Comparison of ENCODE assay signal across 1 cellular context in genomic region chr2:64988420-64989125, GRCh38.
TF ChIP-seq lines count a peak whose summit lies in the region.

No MANE protein-coding gene starts in this region.

TF ChIP-seq in HepG2, 621 proteins besides CTCF, POLR2A, EP300 and RAD21 (continued from another document and continues in another):
- TF ChIP-seq GRHL1 (CRISPR knock-in tag; conservative IDR thresholded peaks at IDR 0.05) (no peak), ZNF441 (CRISPR knock-in tag; IDR thresholded peaks at IDR 0.05; ENCODE audit: borderline replicate concordance) (peak; percentile 65; the same call in 1 of the 2 replicates), ZNF782 (CRISPR knock-in tag; IDR thresholded peaks at IDR 0.05; ENCODE audit: borderline replicate concordance) (peak; percentile 84; the same call in 1 of the 2 replicates), ZNF234 (CRISPR knock-in tag; conservative IDR thresholded peaks at IDR 0.05) (peak; percentile 89; the same call in 1 of the 2 replicates), ZNF772 (CRISPR knock-in tag; IDR thresholded peaks at IDR 0.05) (peak; percentile 82), ZBTB7B (CRISPR knock-in tag; IDR thresholded peaks at IDR 0.05) (peak; percentile 82), ZNF335 (CRISPR knock-in tag; IDR thresholded peaks at IDR 0.05) (0 out of 2 replicates have a peak, but pooled peaks have one; percentile 11), KLF11 (CRISPR knock-in tag; IDR thresholded peaks at IDR 0.05) (peak; percentile 21; the same call in 1 of the 2 replicates), PATZ1 (CRISPR knock-in tag; IDR thresholded peaks at IDR 0.05) (peak; percentile 88), TAF1 (CRISPR knock-in tag; IDR thresholded peaks at IDR 0.05) (peak; percentile 68), ZNF580 (CRISPR knock-in tag; IDR thresholded peaks at IDR 0.05; ENCODE audit: borderline replicate concordance, low read depth) (peak; percentile 47; the same call in 1 of the 2 replicates), ZNF704 (CRISPR knock-in tag; IDR thresholded peaks at IDR 0.05; ENCODE audit: borderline replicate concordance) (0 out of 2 replicates have a peak, but pooled peaks have one; percentile 13), CBX2 (IDR thresholded peaks at IDR 0.05; ENCODE audit: low read depth, low read length) (no peak), CBX2 (CRISPR knock-in tag; IDR thresholded peaks at IDR 0.05; ENCODE audit: low read depth) (no peak), ASH2L (IDR thresholded peaks at IDR 0.05; ENCODE audit: insufficient read length, low read depth, low read length) (peak; percentile 31), ZFX (CRISPR knock-in tag; IDR thresholded peaks at IDR 0.05; ENCODE audit: low read depth) (peak; percentile 88), ZNF263 (CRISPR knock-in tag; IDR thresholded peaks at IDR 0.05) (peak; percentile 55; the same call in 1 of the 2 replicates), ZMYM3 (CRISPR knock-in tag; IDR thresholded peaks at IDR 0.05) (0 out of 2 replicates have a peak, but pooled peaks have one; percentile 12), NFYC (CRISPR knock-in tag; IDR thresholded peaks at IDR 0.05) (peak; percentile 44), HDAC1 (CRISPR knock-in tag; IDR thresholded peaks at IDR 0.05) (peak; percentile 72), ZBTB21 (CRISPR knock-in tag; IDR thresholded peaks at IDR 0.05) (0 out of 2 replicates have a peak, but pooled peaks have one; percentile 25), NR1H2 (CRISPR knock-in tag; IDR thresholded peaks at IDR 0.05; ENCODE audit: borderline replicate concordance, low read depth) (0 out of 2 replicates have a peak, but pooled peaks have one; percentile 41), ETV5 (CRISPR knock-in tag; IDR thresholded peaks at IDR 0.05; ENCODE audit: borderline replicate concordance) (no peak; the same call in 1 of the 2 replicates), ZNF337 (CRISPR knock-in tag; IDR thresholded peaks at IDR 0.05; ENCODE audit: borderline replicate concordance, low read depth) (no peak), MLLT10 (CRISPR knock-in tag; IDR thresholded peaks at IDR 0.05) (no peak), RFXAP (CRISPR knock-in tag; IDR thresholded peaks at IDR 0.05; ENCODE audit: borderline replicate concordance) (no peak)
- TF ChIP-seq, protein P1, sequence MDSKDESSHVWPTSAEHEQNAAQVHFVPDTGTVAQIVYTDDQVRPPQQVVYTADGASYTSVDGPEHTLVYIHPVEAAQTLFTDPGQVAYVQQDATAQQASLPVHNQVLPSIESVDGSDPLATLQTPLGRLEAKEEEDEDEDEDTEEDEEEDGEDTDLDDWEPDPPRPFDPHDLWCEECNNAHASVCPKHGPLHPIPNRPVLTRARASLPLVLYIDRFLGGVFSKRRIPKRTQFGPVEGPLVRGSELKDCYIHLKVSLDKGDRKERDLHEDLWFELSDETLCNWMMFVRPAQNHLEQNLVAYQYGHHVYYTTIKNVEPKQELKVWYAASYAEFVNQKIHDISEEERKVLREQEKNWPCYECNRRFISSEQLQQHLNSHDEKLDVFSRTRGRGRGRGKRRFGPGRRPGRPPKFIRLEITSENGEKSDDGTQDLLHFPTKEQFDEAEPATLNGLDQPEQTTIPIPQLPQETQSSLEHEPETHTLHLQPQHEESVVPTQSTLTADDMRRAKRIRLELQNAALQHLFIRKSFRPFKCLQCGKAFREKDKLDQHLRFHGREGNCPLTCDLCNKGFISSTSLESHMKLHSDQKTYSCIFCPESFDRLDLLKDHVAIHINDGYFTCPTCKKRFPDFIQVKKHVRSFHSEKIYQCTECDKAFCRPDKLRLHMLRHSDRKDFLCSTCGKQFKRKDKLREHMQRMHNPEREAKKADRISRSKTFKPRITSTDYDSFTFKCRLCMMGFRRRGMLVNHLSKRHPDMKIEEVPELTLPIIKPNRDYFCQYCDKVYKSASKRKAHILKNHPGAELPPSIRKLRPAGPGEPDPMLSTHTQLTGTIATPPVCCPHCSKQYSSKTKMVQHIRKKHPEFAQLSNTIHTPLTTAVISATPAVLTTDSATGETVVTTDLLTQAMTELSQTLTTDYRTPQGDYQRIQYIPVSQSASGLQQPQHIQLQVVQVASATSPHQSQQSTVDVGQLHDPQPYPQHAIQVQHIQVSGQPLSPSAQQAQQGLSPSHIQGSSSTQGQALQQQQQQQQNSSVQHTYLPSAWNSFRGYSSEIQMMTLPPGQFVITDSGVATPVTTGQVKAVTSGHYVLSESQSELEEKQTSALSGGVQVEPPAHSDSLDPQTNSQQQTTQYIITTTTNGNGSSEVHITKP (CRISPR knock-in tag; IDR thresholded peaks at IDR 0.05; ENCODE audit: low read depth): peak; percentile 43; the same call in 1 of the 2 replicates
- TF ChIP-seq, protein P2, sequence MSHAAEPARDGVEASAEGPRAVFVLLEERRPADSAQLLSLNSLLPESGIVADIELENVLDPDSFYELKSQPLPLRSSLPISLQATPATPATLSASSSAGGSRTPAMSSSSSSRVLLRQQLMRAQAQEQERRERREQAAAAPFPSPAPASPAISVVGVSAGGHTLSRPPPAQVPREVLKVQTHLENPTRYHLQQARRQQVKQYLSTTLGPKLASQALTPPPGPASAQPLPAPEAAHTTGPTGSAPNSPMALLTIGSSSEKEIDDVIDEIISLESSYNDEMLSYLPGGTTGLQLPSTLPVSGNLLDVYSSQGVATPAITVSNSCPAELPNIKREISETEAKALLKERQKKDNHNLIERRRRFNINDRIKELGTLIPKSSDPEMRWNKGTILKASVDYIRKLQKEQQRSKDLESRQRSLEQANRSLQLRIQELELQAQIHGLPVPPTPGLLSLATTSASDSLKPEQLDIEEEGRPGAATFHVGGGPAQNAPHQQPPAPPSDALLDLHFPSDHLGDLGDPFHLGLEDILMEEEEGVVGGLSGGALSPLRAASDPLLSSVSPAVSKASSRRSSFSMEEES (CRISPR knock-in tag; IDR thresholded peaks at IDR 0.05): peak; percentile 5; the same call in 1 of the 2 replicates
- TF ChIP-seq, protein P3, sequence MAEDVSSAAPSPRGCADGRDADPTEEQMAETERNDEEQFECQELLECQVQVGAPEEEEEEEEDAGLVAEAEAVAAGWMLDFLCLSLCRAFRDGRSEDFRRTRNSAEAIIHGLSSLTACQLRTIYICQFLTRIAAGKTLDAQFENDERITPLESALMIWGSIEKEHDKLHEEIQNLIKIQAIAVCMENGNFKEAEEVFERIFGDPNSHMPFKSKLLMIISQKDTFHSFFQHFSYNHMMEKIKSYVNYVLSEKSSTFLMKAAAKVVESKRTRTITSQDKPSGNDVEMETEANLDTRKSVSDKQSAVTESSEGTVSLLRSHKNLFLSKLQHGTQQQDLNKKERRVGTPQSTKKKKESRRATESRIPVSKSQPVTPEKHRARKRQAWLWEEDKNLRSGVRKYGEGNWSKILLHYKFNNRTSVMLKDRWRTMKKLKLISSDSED (CRISPR knock-in tag; IDR thresholded peaks at IDR 0.05): peak; percentile 83; the same call in 1 of the 2 replicates
- TF ChIP-seq, protein P4, sequence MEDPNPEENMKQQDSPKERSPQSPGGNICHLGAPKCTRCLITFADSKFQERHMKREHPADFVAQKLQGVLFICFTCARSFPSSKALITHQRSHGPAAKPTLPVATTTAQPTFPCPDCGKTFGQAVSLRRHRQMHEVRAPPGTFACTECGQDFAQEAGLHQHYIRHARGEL (CRISPR knock-in tag; IDR thresholded peaks at IDR 0.05): no peak
- TF ChIP-seq, protein P5, sequence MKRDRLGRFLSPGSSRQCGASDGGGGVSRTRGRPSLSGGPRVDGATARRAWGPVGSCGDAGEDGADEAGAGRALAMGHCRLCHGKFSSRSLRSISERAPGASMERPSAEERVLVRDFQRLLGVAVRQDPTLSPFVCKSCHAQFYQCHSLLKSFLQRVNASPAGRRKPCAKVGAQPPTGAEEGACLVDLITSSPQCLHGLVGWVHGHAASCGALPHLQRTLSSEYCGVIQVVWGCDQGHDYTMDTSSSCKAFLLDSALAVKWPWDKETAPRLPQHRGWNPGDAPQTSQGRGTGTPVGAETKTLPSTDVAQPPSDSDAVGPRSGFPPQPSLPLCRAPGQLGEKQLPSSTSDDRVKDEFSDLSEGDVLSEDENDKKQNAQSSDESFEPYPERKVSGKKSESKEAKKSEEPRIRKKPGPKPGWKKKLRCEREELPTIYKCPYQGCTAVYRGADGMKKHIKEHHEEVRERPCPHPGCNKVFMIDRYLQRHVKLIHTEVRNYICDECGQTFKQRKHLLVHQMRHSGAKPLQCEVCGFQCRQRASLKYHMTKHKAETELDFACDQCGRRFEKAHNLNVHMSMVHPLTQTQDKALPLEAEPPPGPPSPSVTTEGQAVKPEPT (CRISPR knock-in tag; IDR thresholded peaks at IDR 0.05; ENCODE audit: low read depth): peak; percentile 33; the same call in 1 of the 2 replicates
- TF ChIP-seq, protein P6, sequence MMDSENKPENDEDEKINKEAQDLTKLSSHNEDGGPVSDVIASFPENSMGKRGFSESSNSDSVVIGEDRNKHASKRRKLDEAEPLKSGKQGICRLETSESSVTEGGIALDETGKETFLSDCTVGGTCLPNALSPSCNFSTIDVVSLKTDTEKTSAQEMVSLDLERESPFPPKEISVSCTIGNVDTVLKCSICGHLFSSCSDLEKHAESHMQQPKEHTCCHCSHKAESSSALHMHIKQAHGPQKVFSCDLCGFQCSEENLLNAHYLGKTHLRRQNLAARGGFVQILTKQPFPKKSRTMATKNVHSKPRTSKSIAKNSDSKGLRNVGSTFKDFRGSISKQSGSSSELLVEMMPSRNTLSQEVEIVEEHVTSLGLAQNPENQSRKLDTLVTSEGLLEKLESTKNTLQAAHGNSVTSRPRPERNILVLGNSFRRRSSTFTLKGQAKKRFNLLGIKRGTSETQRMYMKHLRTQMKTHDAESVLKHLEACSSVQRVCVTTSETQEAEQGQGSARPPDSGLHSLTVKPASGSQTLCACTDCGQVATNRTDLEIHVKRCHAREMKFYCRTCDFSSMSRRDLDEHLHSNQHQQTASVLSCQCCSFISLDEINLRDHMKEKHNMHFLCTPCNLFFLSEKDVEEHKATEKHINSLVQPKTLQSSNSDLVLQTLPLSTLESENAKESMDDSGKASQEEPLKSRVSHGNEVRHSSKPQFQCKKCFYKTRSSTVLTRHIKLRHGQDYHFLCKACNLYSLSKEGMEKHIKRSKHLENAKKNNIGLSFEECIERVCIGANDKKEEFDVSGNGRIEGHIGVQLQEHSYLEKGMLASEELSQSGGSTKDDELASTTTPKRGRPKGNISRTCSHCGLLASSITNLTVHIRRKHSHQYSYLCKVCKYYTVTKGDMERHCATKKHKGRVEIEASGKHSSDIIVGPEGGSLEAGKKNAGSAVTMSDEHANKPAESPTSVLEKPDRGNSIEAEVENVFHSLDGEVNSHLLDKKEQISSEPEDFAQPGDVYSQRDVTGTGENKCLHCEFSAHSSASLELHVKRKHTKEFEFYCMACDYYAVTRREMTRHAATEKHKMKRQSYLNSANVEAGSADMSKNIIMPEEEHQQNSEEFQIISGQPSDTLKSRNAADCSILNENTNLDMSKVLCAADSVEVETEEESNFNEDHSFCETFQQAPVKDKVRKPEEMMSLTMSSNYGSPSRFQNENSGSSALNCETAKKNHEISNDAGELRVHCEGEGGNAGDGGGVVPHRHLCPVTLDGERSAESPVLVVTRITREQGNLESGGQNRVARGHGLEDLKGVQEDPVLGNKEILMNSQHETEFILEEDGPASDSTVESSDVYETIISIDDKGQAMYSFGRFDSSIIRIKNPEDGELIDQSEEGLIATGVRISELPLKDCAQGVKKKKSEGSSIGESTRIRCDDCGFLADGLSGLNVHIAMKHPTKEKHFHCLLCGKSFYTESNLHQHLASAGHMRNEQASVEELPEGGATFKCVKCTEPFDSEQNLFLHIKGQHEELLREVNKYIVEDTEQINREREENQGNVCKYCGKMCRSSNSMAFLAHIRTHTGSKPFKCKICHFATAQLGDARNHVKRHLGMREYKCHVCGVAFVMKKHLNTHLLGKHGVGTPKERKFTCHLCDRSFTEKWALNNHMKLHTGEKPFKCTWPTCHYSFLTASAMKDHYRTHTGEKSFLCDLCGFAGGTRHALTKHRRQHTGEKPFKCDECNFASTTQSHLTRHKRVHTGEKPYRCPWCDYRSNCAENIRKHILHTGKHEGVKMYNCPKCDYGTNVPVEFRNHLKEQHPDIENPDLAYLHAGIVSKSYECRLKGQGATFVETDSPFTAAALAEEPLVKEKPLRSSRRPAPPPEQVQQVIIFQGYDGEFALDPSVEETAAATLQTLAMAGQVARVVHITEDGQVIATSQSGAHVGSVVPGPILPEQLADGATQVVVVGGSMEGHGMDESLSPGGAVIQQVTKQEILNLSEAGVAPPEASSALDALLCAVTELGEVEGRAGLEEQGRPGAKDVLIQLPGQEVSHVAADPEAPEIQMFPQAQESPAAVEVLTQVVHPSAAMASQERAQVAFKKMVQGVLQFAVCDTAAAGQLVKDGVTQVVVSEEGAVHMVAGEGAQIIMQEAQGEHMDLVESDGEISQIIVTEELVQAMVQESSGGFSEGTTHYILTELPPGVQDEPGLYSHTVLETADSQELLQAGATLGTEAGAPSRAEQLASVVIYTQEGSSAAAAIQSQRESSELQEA (CRISPR knock-in tag; IDR thresholded peaks at IDR 0.05; ENCODE audit: not compliant biosample characterization): peak; percentile 90
